1 cellular context compared by ENCODE assay signal in the genomic region with DNA sequence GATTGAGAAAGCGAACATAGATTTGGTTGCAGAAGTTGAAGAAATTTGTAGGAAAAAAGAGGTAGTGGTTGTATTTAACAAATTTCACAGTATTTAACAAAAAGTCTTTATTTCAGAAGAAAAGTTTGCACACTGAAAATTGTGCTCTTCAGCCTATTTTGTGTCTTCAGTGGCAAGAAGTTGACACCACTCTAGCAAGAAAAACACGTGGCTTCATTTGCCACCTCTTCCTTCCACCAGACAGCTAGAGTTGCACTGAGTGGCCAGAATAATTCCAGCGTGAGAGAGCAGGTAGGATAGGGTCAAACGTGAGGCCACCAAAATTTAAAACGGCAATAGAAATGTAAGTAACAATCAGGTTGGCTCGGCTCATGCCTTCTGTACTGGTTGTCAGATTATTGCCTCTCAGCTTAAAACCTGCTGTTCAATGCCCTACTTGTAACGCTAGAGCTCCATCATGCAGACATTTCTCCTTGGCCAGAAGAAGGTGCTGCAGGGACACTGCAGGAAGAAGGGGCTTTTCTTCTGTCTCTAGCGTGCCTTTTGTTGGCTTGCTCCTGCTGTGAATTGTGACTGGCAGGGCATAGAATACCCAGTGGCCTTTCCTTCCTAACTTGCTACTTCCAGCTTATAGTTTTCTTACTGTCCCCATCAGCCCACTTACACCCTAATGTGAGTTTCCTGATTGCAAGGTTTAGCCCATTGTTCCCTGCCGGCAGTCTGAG.
TF ChIP-seq lines count a peak whose summit lies in the region.

No MANE protein-coding gene starts in this region.

TF ChIP-seq in HepG2, 621 proteins besides CTCF, POLR2A, EP300 and RAD21:
- TF ChIP-seq ZNF615 (CRISPR knock-in tag; IDR thresholded peaks at IDR 0.05; ENCODE audit: borderline replicate concordance) (no peak), ZNF138 (CRISPR knock-in tag; IDR thresholded peaks at IDR 0.05; ENCODE audit: low read depth) (no peak), PBX3 (CRISPR knock-in tag; IDR thresholded peaks at IDR 0.05; ENCODE audit: borderline replicate concordance) (no peak), SNAPC2 (CRISPR knock-in tag; IDR thresholded peaks at IDR 0.05) (no peak), ZNF207 (IDR thresholded peaks at IDR 0.05; ENCODE audit: borderline replicate concordance) (no peak), STAG1 (CRISPR knock-in tag; IDR thresholded peaks at IDR 0.05) (peak; percentile 32; the same call in 1 of the 2 replicates), RXRB (CRISPR knock-in tag; IDR thresholded peaks at IDR 0.05; ENCODE audit: borderline replicate concordance) (no peak), AFF4 (CRISPR knock-in tag; IDR thresholded peaks at IDR 0.05) (no peak)
